In genomic region chr2:120552800-120553471, GRCh38 we compare ENCODE assay signal across 8 cellular contexts.
DNase-seq lines count a peak whose midpoint lies in the region; ATAC-seq and TF ChIP-seq lines count a peak whose summit lies in the region.

No MANE protein-coding gene starts in this region.

- ATAC-seq in Right ventricle myocardium superior (ENCODE audit: poor library complexity) (peak; percentile 88), GM18858 (IDR thresholded peaks at IDR 0.05; ENCODE audit: unreplicated experiment) (no peak), HG02852 (IDR thresholded peaks at IDR 0.05; ENCODE audit: unreplicated experiment) (no peak)

- TF ChIP-seq CTCF in GM12875 (IDR thresholded peaks at IDR 0.05; ENCODE audit: borderline replicate concordance, insufficient read depth, low read depth, low read length), result peak; percentile 63

- intact Hi-C loops in Right ventricle myocardium superior (cut with DNase I), result loop anchor here (10.0 kb wide), 1 partner anchor 208 kb away; the partner anchor contains the start of gene INHBB
- intact Hi-C loops in posterior cingulate gyrus (cut with DNase I), result loop anchor here (1.0 kb wide), 1 partner anchor 210 kb away; no protein-coding TSS in a partner anchor

- H3K4me3 ChIP-seq in GM12875 (ENCODE audit: low read depth, low read length), result no peak overlapping the region

- DNase-seq in LoVo (ENCODE audit: low spot score), result peak; percentile 71
- DNase-seq in activated CD8-positive, alpha-beta memory T cell treated with anti-CD3 and anti-CD28 coated beads, Interleukin-2, amount 50 U/mL, for 48 hours, result peak; percentile 55
- DNase-seq in Right ventricle myocardium superior, result peak; percentile 92
- DNase-seq in posterior cingulate gyrus, result peak in 9 of 10 donors; percentile 40 to 91 (median 58)
- no peak for DNase-seq in GOT3 (lab: John Stamatoyannopoulos, UW)
